17 cellular contexts compared by ENCODE assay signal in the genomic region with DNA sequence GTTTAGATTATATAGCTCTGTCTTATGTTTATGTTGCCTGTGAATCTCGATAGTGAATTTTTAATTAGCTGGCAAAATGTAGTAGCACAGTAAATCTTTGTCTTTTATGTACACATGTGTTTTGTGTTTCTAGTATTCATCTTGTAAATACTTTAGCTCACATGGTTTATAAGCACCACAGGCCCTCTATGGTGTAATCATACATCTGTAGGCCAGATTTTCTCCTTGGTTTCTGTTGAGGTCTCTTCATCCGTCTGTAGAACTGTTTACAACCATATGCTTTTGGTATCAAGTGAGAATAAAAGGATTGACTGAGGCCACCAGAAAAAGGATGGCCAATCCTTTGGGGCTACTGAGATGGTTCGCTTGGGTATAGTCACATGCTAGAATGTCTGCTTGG. TPM values are rescaled to one million over a fixed set of nuclear protein-coding genes. Genes with fewer than 3 reads are reported as not detected.
DNase-seq lines count a peak whose midpoint lies in the region; ATAC-seq and TF ChIP-seq lines count a peak whose summit lies in the region.
"Had no signal": no experiment of that assay in that cellular context is flagged by ENCODE, and none has a peak within 500 bp of the region (broad histone marks: within the 10 kb centered on the region; RNA-seq: fewer than 3 reads in every experiment).

No MANE protein-coding gene starts in this region.

- ATAC-seq in WTC11, result no peak
- ATAC-seq: A549, HepG2 had no signal

- CTCF ChIA-PET in WTC11 (lab: Charles Lee), result no interaction called here

- peaks cover 3% of the 10 kb centered on the region for H3K9me3 Mint-ChIP-seq in WTC11

- peaks cover 55% of the 10 kb centered on the region for H3K4me1 Mint-ChIP-seq in WTC11

- peaks cover 1% of the 10 kb centered on the region; the same call in 1 of the 2 replicates for H3K36me3 Mint-ChIP-seq in WTC11

- POLR2A ChIA-PET in WTC11 (lab: Charles Lee), result no interaction called here

- TF ChIP-seq CTCF in AG09309 (IDR thresholded peaks at IDR 0.05; ENCODE audit: control insufficient read depth, insufficient read depth, low read depth, low read length, missing control alignments), result no peak
- no peak for TF ChIP-seq CTCF in WTC11 (IDR thresholded peaks at IDR 0.05)

- H3K4me3 Mint-ChIP-seq in WTC11, result no peak overlapping the region

- no peaks in the 10 kb centered on the region for H3K27me3 Mint-ChIP-seq in WTC11 (ENCODE audit: low read depth)

- H3K4me3 ChIP-seq in AG09309 (ENCODE audit: control insufficient read depth, low read depth, low read length), result no peak overlapping the region
- H3K4me3 ChIP-seq: A549; BLaER1 treated with 17β-estradiol and CSF1 and Interleukin-3, amounts not matched to agents 10 nM and 100 nM had no signal

- H3K27ac Mint-ChIP-seq in WTC11, result peak overlapping the region; percentile 22; the same call in 1 of the 2 replicates

- DNase-seq in AG09309 (ENCODE audit: low read depth) (peak; percentile 71), GM04503 (ENCODE audit: low read depth) (peak; percentile 59), WTC11 (ENCODE audit: low spot score) (no peak), fibroblast of peridontal ligament (ENCODE audit: extremely low read depth) (peak; percentile 70), kidney tubule cell (ENCODE audit: low spot score) (no peak), foreskin melanocyte (no peak), germinal center (ENCODE audit: low spot score) (no peak)
- no peak for DNase-seq in stimulated activated CD4-positive, alpha-beta T cell treated with anti-CD3 and anti-CD28 coated beads, Interleukin-4, amount 100 ng/mL, for 4 hours
- DNase-seq: DMS153, Karpas-422, NCI-H1105 treated with DMSO at 0.1 percent for 48 hours, NCI-H1930, NCI-H510A treated with DMSO at 0.1 percent for 48 hours, SHP77 treated with DMSO at 0.1 percent for 48 hours had no signal

TF ChIP-seq in WTC11, 78 proteins besides CTCF, POLR2A, EP300 and RAD21:
- TF ChIP-seq TEAD4 (CRISPR knock-in tag; IDR thresholded peaks at IDR 0.05) (no peak), ETV6 (CRISPR knock-in tag; IDR thresholded peaks at IDR 0.05) (no peak), SMAD4 (CRISPR knock-in tag; IDR thresholded peaks at IDR 0.05) (no peak), ZNF396 (CRISPR knock-in tag; IDR thresholded peaks at IDR 0.05; ENCODE audit: borderline replicate concordance) (no peak), SOX15 (CRISPR knock-in tag; IDR thresholded peaks at IDR 0.05) (no peak), ATF1 (CRISPR knock-in tag; IDR thresholded peaks at IDR 0.05) (no peak), GTF2I (CRISPR knock-in tag; conservative IDR thresholded peaks at IDR 0.05) (no peak), ZNF263 (CRISPR knock-in tag; IDR thresholded peaks at IDR 0.05; ENCODE audit: low read depth) (no peak), JUN (CRISPR knock-in tag; IDR thresholded peaks at IDR 0.05) (no peak), GABPB1 (CRISPR knock-in tag; IDR thresholded peaks at IDR 0.05) (no peak), NFE2L1 (CRISPR knock-in tag; IDR thresholded peaks at IDR 0.05) (no peak), ZNF232 (CRISPR knock-in tag; IDR thresholded peaks at IDR 0.05) (no peak), ZNF416 (CRISPR knock-in tag; IDR thresholded peaks at IDR 0.05) (no peak), FOXK1 (CRISPR knock-in tag; IDR thresholded peaks at IDR 0.05) (no peak), ZNF219 (CRISPR knock-in tag; IDR thresholded peaks at IDR 0.05; ENCODE audit: borderline replicate concordance) (no peak), CREB1 (CRISPR knock-in tag; IDR thresholded peaks at IDR 0.05) (no peak)
- TF ChIP-seq, protein P1, sequence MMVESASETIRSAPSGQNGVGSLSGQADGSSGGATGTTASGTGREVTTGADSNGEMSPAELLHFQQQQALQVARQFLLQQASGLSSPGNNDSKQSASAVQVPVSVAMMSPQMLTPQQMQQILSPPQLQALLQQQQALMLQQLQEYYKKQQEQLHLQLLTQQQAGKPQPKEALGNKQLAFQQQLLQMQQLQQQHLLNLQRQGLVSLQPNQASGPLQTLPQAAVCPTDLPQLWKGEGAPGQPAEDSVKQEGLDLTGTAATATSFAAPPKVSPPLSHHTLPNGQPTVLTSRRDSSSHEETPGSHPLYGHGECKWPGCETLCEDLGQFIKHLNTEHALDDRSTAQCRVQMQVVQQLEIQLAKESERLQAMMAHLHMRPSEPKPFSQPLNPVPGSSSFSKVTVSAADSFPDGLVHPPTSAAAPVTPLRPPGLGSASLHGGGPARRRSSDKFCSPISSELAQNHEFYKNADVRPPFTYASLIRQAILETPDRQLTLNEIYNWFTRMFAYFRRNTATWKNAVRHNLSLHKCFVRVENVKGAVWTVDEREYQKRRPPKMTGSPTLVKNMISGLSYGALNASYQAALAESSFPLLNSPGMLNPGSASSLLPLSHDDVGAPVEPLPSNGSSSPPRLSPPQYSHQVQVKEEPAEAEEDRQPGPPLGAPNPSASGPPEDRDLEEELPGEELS (CRISPR knock-in tag; IDR thresholded peaks at IDR 0.05), result no peak
- TF ChIP-seq, protein P2, sequence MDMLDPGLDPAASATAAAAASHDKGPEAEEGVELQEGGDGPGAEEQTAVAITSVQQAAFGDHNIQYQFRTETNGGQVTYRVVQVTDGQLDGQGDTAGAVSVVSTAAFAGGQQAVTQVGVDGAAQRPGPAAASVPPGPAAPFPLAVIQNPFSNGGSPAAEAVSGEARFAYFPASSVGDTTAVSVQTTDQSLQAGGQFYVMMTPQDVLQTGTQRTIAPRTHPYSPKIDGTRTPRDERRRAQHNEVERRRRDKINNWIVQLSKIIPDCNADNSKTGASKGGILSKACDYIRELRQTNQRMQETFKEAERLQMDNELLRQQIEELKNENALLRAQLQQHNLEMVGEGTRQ (CRISPR knock-in tag; IDR thresholded peaks at IDR 0.05), result no peak
- TF ChIP-seq, protein P3, sequence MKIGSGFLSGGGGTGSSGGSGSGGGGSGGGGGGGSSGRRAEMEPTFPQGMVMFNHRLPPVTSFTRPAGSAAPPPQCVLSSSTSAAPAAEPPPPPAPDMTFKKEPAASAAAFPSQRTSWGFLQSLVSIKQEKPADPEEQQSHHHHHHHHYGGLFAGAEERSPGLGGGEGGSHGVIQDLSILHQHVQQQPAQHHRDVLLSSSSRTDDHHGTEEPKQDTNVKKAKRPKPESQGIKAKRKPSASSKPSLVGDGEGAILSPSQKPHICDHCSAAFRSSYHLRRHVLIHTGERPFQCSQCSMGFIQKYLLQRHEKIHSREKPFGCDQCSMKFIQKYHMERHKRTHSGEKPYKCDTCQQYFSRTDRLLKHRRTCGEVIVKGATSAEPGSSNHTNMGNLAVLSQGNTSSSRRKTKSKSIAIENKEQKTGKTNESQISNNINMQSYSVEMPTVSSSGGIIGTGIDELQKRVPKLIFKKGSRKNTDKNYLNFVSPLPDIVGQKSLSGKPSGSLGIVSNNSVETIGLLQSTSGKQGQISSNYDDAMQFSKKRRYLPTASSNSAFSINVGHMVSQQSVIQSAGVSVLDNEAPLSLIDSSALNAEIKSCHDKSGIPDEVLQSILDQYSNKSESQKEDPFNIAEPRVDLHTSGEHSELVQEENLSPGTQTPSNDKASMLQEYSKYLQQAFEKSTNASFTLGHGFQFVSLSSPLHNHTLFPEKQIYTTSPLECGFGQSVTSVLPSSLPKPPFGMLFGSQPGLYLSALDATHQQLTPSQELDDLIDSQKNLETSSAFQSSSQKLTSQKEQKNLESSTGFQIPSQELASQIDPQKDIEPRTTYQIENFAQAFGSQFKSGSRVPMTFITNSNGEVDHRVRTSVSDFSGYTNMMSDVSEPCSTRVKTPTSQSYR (CRISPR knock-in tag; IDR thresholded peaks at IDR 0.05), result no peak
- TF ChIP-seq, protein P4, sequence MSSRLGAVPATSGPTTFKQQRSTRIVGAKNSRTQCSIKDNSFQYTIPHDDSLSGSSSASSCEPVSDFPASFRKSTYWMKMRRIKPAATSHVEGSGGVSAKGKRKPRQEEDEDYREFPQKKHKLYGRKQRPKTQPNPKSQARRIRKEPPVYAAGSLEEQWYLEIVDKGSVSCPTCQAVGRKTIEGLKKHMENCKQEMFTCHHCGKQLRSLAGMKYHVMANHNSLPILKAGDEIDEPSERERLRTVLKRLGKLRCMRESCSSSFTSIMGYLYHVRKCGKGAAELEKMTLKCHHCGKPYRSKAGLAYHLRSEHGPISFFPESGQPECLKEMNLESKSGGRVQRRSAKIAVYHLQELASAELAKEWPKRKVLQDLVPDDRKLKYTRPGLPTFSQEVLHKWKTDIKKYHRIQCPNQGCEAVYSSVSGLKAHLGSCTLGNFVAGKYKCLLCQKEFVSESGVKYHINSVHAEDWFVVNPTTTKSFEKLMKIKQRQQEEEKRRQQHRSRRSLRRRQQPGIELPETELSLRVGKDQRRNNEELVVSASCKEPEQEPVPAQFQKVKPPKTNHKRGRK (CRISPR knock-in tag; IDR thresholded peaks at IDR 0.05; ENCODE audit: borderline replicate concordance), result no peak

RNA-seq across cellular contexts. Expression of a gene that starts 45.0 kb away (rescaled TPM):
- total RNA-seq in WTC11 (2021), result 0.23 to 0.53 TPM (median 0.42 TPM) in 3 replicates
- total RNA-seq: HepG2 had no signal

Comparison
In these comparisons a context has a peak if more than half of its experiments do, and no peak if none do; other contexts are left out.
1. DNase-seq: peak in AG09309 (single experiment), GM04503 (single experiment) and fibroblast of peridontal ligament (single experiment); none in WTC11 (single experiment), kidney tubule cell (single experiment), foreskin melanocyte (single experiment), germinal center (single experiment) and stimulated activated CD4-positive, alpha-beta T cell treated with anti-CD3 and anti-CD28 coated beads, Interleukin-4, amount 100 ng/mL, for 4 hours (0 of 2).